1 cellular context compared by ENCODE assay signal in genomic region chr1:155940531-155940992, GRCh38.
TF ChIP-seq lines count a peak whose summit lies in the region.

No MANE protein-coding gene starts in this region.

TF ChIP-seq in HepG2, 621 proteins besides CTCF, POLR2A, EP300 and RAD21 (continued from another document and continues in another):
- TF ChIP-seq HMGXB4 (CRISPR knock-in tag; IDR thresholded peaks at IDR 0.05; ENCODE audit: borderline replicate concordance in 1 of 2, low read depth in 1 of 2) (no peak), NR3C1 (CRISPR knock-in tag; IDR thresholded peaks at IDR 0.05) (no peak), ZNF451 (CRISPR knock-in tag; IDR thresholded peaks at IDR 0.05) (no peak), MBD4 (IDR thresholded peaks at IDR 0.05; ENCODE audit: borderline replicate concordance, low read length) (no peak), ZFP90 (CRISPR knock-in tag; IDR thresholded peaks at IDR 0.05; ENCODE audit: borderline replicate concordance) (no peak), RXRB (CRISPR knock-in tag; IDR thresholded peaks at IDR 0.05; ENCODE audit: borderline replicate concordance) (0 out of 2 replicates have a peak, but pooled peaks have one; percentile 29), ZNF20 (CRISPR knock-in tag; IDR thresholded peaks at IDR 0.05) (no peak), ZBTB39 (CRISPR knock-in tag; IDR thresholded peaks at IDR 0.05) (no peak), UBTF (CRISPR knock-in tag; IDR thresholded peaks at IDR 0.05) (no peak), ZSCAN20 (CRISPR knock-in tag; IDR thresholded peaks at IDR 0.05; ENCODE audit: borderline replicate concordance) (no peak), DZIP1 (CRISPR knock-in tag; IDR thresholded peaks at IDR 0.05) (no peak), FOXO1 (CRISPR knock-in tag; IDR thresholded peaks at IDR 0.05) (peak; percentile 44; the same call in 1 of the 2 replicates), FOXA1 (IDR thresholded peaks at IDR 0.05) (no peak), FOXA1 (CRISPR knock-in tag; IDR thresholded peaks at IDR 0.05) (no peak), ATRX (CRISPR knock-in tag; IDR thresholded peaks at IDR 0.05; ENCODE audit: borderline replicate concordance) (no peak), HMG20B (CRISPR knock-in tag; conservative IDR thresholded peaks at IDR 0.05) (no peak), ZNF605 (CRISPR knock-in tag; IDR thresholded peaks at IDR 0.05) (no peak; the same call in none of the 2 replicates), ZNF558 (CRISPR knock-in tag; IDR thresholded peaks at IDR 0.05; ENCODE audit: borderline replicate concordance) (no peak), FUBP1 (CRISPR knock-in tag; IDR thresholded peaks at IDR 0.05; ENCODE audit: borderline replicate concordance) (no peak), ZFP36L2 (CRISPR knock-in tag; IDR thresholded peaks at IDR 0.05) (no peak), MEIS2 (CRISPR knock-in tag; IDR thresholded peaks at IDR 0.05) (0 out of 2 replicates have a peak, but pooled peaks have one; percentile 22), ZNF124 (CRISPR knock-in tag; IDR thresholded peaks at IDR 0.05) (no peak), ZNF839 (CRISPR knock-in tag; IDR thresholded peaks at IDR 0.05; ENCODE audit: borderline replicate concordance) (no peak), ZNF138 (CRISPR knock-in tag; IDR thresholded peaks at IDR 0.05; ENCODE audit: low read depth) (no peak), PITX1 (CRISPR knock-in tag; IDR thresholded peaks at IDR 0.05) (no peak), ZNF674 (CRISPR knock-in tag; IDR thresholded peaks at IDR 0.05; ENCODE audit: low read depth) (no peak), ZNF205 (CRISPR knock-in tag; IDR thresholded peaks at IDR 0.05) (no peak), ZNF383 (CRISPR knock-in tag; IDR thresholded peaks at IDR 0.05; ENCODE audit: borderline replicate concordance) (no peak), YEATS4 (CRISPR knock-in tag; IDR thresholded peaks at IDR 0.05; ENCODE audit: borderline replicate concordance) (no peak; the same call in 1 of the 2 replicates), ZNF160 (CRISPR knock-in tag; IDR thresholded peaks at IDR 0.05) (no peak), U2AF2 (IDR thresholded peaks at IDR 0.05; ENCODE audit: low read depth, low read length) (no peak), ZBTB10 (CRISPR knock-in tag; IDR thresholded peaks at IDR 0.05; ENCODE audit: borderline replicate concordance) (no peak), USF2 (IDR thresholded peaks at IDR 0.05; ENCODE audit: low read depth, low read length) (no peak), USF2 (CRISPR knock-in tag; IDR thresholded peaks at IDR 0.05; ENCODE audit: borderline replicate concordance) (no peak), DR1 (CRISPR knock-in tag; IDR thresholded peaks at IDR 0.05) (no peak), ZNF724P (CRISPR knock-in tag; IDR thresholded peaks at IDR 0.05; ENCODE audit: borderline replicate concordance) (no peak), SNAPC5 (CRISPR knock-in tag; IDR thresholded peaks at IDR 0.05; ENCODE audit: borderline replicate concordance) (no peak), ZNF12 (CRISPR knock-in tag; IDR thresholded peaks at IDR 0.05) (no peak), ETV5 (CRISPR knock-in tag; IDR thresholded peaks at IDR 0.05; ENCODE audit: borderline replicate concordance) (peak; percentile 96), POLR2G (IDR thresholded peaks at IDR 0.05; ENCODE audit: low read depth, low read length) (peak; percentile 79), CBX2 (IDR thresholded peaks at IDR 0.05; ENCODE audit: low read depth, low read length) (no peak), CBX2 (CRISPR knock-in tag; IDR thresholded peaks at IDR 0.05; ENCODE audit: low read depth) (no peak), TMF1 (CRISPR knock-in tag; IDR thresholded peaks at IDR 0.05; ENCODE audit: low read depth) (no peak), ZNF550 (CRISPR knock-in tag; IDR thresholded peaks at IDR 0.05; ENCODE audit: borderline replicate concordance) (no peak), GFI1 (CRISPR knock-in tag; IDR thresholded peaks at IDR 0.05; ENCODE audit: borderline replicate concordance) (no peak)
